Comparison of ENCODE assay signal across 25 cellular contexts in the genomic region with DNA sequence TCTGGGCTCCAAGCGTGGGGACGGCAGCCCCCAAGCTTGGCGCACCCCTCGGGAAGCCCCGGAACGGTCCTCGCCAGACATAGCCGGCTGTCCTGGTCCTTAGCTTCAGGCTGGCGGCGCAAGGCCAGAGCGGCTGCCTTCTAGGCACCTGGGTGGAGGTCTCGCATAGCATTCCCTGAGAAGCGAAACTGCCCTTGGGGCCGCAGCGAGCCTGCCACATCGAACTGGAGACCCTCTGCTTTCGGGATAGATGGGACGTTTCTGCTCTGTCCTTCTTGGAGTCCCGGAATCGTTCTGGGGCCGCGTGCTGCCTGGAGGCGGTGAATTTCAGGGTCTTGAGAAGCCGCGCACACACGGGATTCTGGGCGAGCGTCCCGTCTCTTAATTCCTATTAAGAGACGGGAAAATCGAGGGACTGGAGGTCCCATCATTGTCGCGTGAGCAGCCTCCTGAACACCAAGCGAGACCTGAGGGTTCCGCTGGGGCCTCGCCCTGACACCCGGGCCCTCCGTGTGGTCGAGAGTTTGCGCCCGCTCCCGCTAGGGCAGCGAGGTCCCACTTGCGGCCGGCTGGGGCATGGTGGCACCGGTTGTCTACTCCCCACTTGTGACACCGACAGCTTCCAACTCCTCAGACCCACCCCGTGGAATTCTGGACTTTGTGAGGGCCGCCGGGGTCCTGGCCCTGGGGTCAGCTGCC. TPM values are rescaled to one million over a fixed set of nuclear protein-coding genes. Genes with fewer than 3 reads are reported as not detected.
DNase-seq lines count a peak whose midpoint lies in the region; ATAC-seq and TF ChIP-seq lines count a peak whose summit lies in the region.
"Had no signal": no experiment of that assay in that cellular context is flagged by ENCODE, and none has a peak within 500 bp of the region (broad histone marks: within the 10 kb centered on the region; RNA-seq: fewer than 3 reads in every experiment).

No MANE protein-coding gene starts in this region.

- DNase-seq in activated CD8-positive, alpha-beta memory T cell treated with anti-CD3 and anti-CD28 coated beads, Interleukin-2, amount 50 U/mL, for 48 hours: peak; percentile 55
- no peak for DNase-seq in activated CD8-positive, alpha-beta memory T cell treated with anti-CD3 and anti-CD28 coated beads for 24 hours
- DNase-seq in RWPE2 (ENCODE audit: low spot score) (no peak), spleen (peak; percentile 69), HCEC 1CT (no peak), posterior cingulate gyrus (no peak)
- DNase-seq: activated CD4-positive, alpha-beta T cell treated with anti-CD3 and anti-CD28 coated beads for 36 hours; activated gamma-delta T cell; anterior cingulate cortex; BE2C; Calu3; effector CD4-positive, alpha-beta T cell; EL; esophagus squamous epithelium; immature natural killer cell; KG1; NCI-H2081 treated with DMSO at 0.1 percent for 48 hours; NK-92 treated with Interleukin-12 subunit alpha and Interleukin-12 subunit beta, amount 100 ng/mL, for 24 hours; sigmoid colon had no signal

- H3K4me3 ChIP-seq in RWPE2 (ENCODE audit: severe bottlenecking): no peak overlapping the region
- peak overlapping the region; percentile 20; the same call in 1 of the 2 replicates for H3K4me3 ChIP-seq in iPS-18c (ENCODE audit: insufficient read depth, low read depth, low read length)
- peak overlapping the region in 2 of 8 donors; percentile 10 to 62 for H3K4me3 ChIP-seq in spleen
- H3K4me3 ChIP-seq: sigmoid colon had no signal

- TF ChIP-seq POLR2A in spleen (IDR thresholded peaks at IDR 0.05): no peak

- H3K27me3 ChIP-seq in RWPE2 (ENCODE audit: insufficient read depth, poor library complexity, severe bottlenecking) (peaks cover 91% of the 10 kb centered on the region), spleen (replicated peaks in 1 of 7) (peaks cover 12 to 100% (median 91%) of the 10 kb centered on the region in 7 donors)

- ATAC-seq in RWPE2 (ENCODE audit: low read depth) (0 out of 3 replicates have a peak, but pooled peaks have one; percentile 5), GM21447 (IDR thresholded peaks at IDR 0.05; ENCODE audit: unreplicated experiment) (no peak)
- ATAC-seq: activated CD4-positive, alpha-beta T cell treated with anti-CD3 and anti-CD28 coated beads for 36 hours had no signal

- H3K36me3 ChIP-seq in RWPE2 (ENCODE audit: low read depth) (no peaks in the 10 kb centered on the region), spleen (no peaks in the 10 kb centered on the region)
- H3K36me3 ChIP-seq: BE2C, esophagus squamous epithelium, sigmoid colon had no signal

- H3K9me3 ChIP-seq in RWPE2 (ENCODE audit: severe bottlenecking): no peaks in the 10 kb centered on the region
- no peaks in the 10 kb centered on the region for H3K9me3 ChIP-seq in iPS-18c (ENCODE audit: control insufficient read depth, insufficient read depth, low read length)
- no peaks in the 10 kb centered on the region for H3K9me3 ChIP-seq in spleen
- H3K9me3 ChIP-seq: BE2C, esophagus squamous epithelium, sigmoid colon had no signal

- H3K4me1 ChIP-seq in RWPE2 (ENCODE audit: insufficient read depth, poor library complexity, severe bottlenecking): no peaks in the 10 kb centered on the region
- peaks cover 11 to 65% (median 49%) of the 10 kb centered on the region in 6 donors for H3K4me1 ChIP-seq in spleen
- H3K4me1 ChIP-seq: BE2C had no signal

- intact Hi-C loops in spleen (cut with DNase I; ENCODE audit: low total_unique reads): no loop called here
- intact Hi-C loops in posterior cingulate gyrus (cut with DNase I): loop anchor here (5.0 kb wide), 1 partner anchor 485 kb away; no protein-coding TSS in a partner anchor

- H3K27ac ChIP-seq in RWPE2 (ENCODE audit: poor library complexity, severe bottlenecking) (no peak overlapping the region), spleen (no peak overlapping the region)
- H3K27ac ChIP-seq: esophagus squamous epithelium, sigmoid colon had no signal

- WGBS in spleen, 5 donors: 5 to 10% (median 7%) methylated on average over 19 to 50 of the region's 50 CpGs

- no peak for TF ChIP-seq CTCF in RWPE2 (IDR thresholded peaks at IDR 0.05; ENCODE audit: poor library complexity, severe bottlenecking)
- TF ChIP-seq CTCF in spleen (IDR thresholded peaks at IDR 0.05 in 8 of 11, conservative IDR thresholded peaks at IDR 0.05 in 3 of 11): no peak

RNA-seq across cellular contexts. Expression of a gene that starts 9.7 kb away (rescaled TPM):
- not detected for total RNA-seq in spleen
- polyA plus RNA-seq in spleen: not detected
- total RNA-seq: activated CD4-positive, alpha-beta T cell treated with anti-CD3 and anti-CD28 coated beads for 36 hours; esophagus squamous epithelium; glomerular endothelial cell; NCI-H460; osteocyte; sigmoid colon; urinary bladder had no signal
- polyA plus RNA-seq: immature natural killer cell, sigmoid colon, urinary bladder had no signal

Comparison
In these comparisons a context has a peak if more than half of its experiments do, and no peak if none do; other contexts are left out.
1. DNase-seq: peak in activated CD8-positive, alpha-beta memory T cell treated with anti-CD3 and anti-CD28 coated beads, Interleukin-2, amount 50 U/mL, for 48 hours (single experiment) and spleen (single experiment); none in activated CD8-positive, alpha-beta memory T cell treated with anti-CD3 and anti-CD28 coated beads for 24 hours (single experiment), RWPE2 (single experiment), HCEC 1CT (single experiment) and posterior cingulate gyrus (0 of 10).